In genomic region chr15:39159833-39160232, GRCh38 we compare ENCODE assay signal across 13 cellular contexts.
DNase-seq lines count a peak whose midpoint lies in the region; ATAC-seq and TF ChIP-seq lines count a peak whose summit lies in the region.
"Had no signal": no experiment of that assay in that cellular context is flagged by ENCODE, and none has a peak within 500 bp of the region (broad histone marks: within the 10 kb centered on the region; RNA-seq: fewer than 3 reads in every experiment).

No MANE protein-coding gene starts in this region.

- no peak for TF ChIP-seq RAD21 in IMR-90 (IDR thresholded peaks at IDR 0.05; ENCODE audit: low read length)

- H2BK5ac ChIP-seq in IMR-90 (ENCODE audit: low read depth, low read length, poor library complexity, severe bottlenecking), result no peak overlapping the region

- H3K4ac ChIP-seq in IMR-90 (ENCODE audit: low read depth, low read length), result peak overlapping the region; percentile 4; the same call in 1 of the 2 replicates

- no peak for TF ChIP-seq POLR2A in IMR-90 (IDR thresholded peaks at IDR 0.05; ENCODE audit: low read depth, low read length)

- H2BK15ac ChIP-seq in IMR-90 (ENCODE audit: low read depth, low read length), result no peak overlapping the region

- ATAC-seq in IMR-90 (ENCODE audit: low read depth), result no peak

- no peak overlapping the region for H4K91ac ChIP-seq in IMR-90 (ENCODE audit: insufficient read depth, low read depth, low read length)

- H4K8ac ChIP-seq in IMR-90 (ENCODE audit: low read depth in 2 of 2, low read length in 2 of 2), result no peak overlapping the region; a peak in 1 of 4 replicates

- no peak for DNase-seq in IMR-90
- peak; percentile 42 for DNase-seq in amniotic epithelial cell (ENCODE audit: low read depth)
- DNase-seq in osteoblast (ENCODE audit: insufficient read length, low spot score, missing footprints), result no peak
- DNase-seq in NCI-H2196 treated with DMSO at 0.1 percent for 48 hours (lab: John Stamatoyannopoulos, UW; ENCODE audit: unreplicated experiment), result no peak
- DNase-seq in OCI-M1 (lab: John Stamatoyannopoulos, UW), result no peak
- no peak for DNase-seq in activated naive CD4-positive, alpha-beta T cell (lab: John Stamatoyannopoulos, UW)
- DNase-seq: ACHN; BE2C; C1 segment of cervical spinal cord; Caco-2; CD4-positive, alpha-beta T cell; GOT3; H9 had no signal

- H3K4me2 ChIP-seq in IMR-90 (ENCODE audit: low read depth, low read length) (no peak overlapping the region), osteoblast (ENCODE audit: insufficient read depth, low read length) (no peak overlapping the region)

- no peak overlapping the region for H2AFZ ChIP-seq in IMR-90 (replicated peaks; ENCODE audit: low read length, poor library complexity)
- peak overlapping the region; percentile 43 for H2AFZ ChIP-seq in osteoblast (ENCODE audit: low read length)

- intact Hi-C loops in IMR-90 (cut with micrococcal nuclease), result no loop called here

- no peak overlapping the region for H3K14ac ChIP-seq in IMR-90 (replicated peaks; ENCODE audit: low read depth, low read length)

- POLR2A ChIA-PET in IMR-90 (lab: Charles Lee; ENCODE audit: unreplicated experiment), result no interaction called here

- no peak overlapping the region for H3K9ac ChIP-seq in IMR-90 (ENCODE audit: low read depth, low read length)

- H3K4me3 ChIP-seq in IMR-90 (ENCODE audit: insufficient read depth, low read depth, low read length) (no peak overlapping the region), osteoblast (ENCODE audit: insufficient read depth, low read length) (no peak overlapping the region)

- no peak overlapping the region for H3K56ac ChIP-seq in IMR-90 (ENCODE audit: extremely low read depth, insufficient read depth, low read length)

- H2AK9ac ChIP-seq in IMR-90 (replicated peaks; ENCODE audit: low read depth, low read length, poor library complexity), result no peak overlapping the region

- CTCF ChIA-PET in IMR-90 (lab: Yijun Ruan, JAX), result no interaction called here

- dilution Hi-C loops in IMR-90 (cut with HindIII; ENCODE audit: low sequenced_read_pairs, unreplicated experiment), result no loop called here

- no peaks in the 10 kb centered on the region for H3K9me3 ChIP-seq in IMR-90 (ENCODE audit: control insufficient read depth, insufficient read depth, low read length)
- no peaks in the 10 kb centered on the region for H3K9me3 ChIP-seq in osteoblast (ENCODE audit: low read depth, low read length)
- H3K9me3 ChIP-seq: BE2C, Caco-2 had no signal

- H3K79me1 ChIP-seq in IMR-90 (ENCODE audit: low read depth in 1 of 2, low read length in 2 of 2), result no peaks in the 10 kb centered on the region

- peak overlapping the region; percentile 7; the same call in 1 of the 2 replicates for H3K23ac ChIP-seq in IMR-90 (ENCODE audit: low read depth, low read length)

- 0 out of 2 replicates have a peak overlapping the region, but pooled peaks have one; percentile 27 for H2AK5ac ChIP-seq in IMR-90 (ENCODE audit: low read depth, low read length)

- no peaks in the 10 kb centered on the region for H3K9me1 ChIP-seq in IMR-90 (ENCODE audit: insufficient read depth, low read length)

- no peaks in the 10 kb centered on the region for H4K20me1 ChIP-seq in IMR-90 (ENCODE audit: insufficient read depth, low read length)
- no peaks in the 10 kb centered on the region for H4K20me1 ChIP-seq in osteoblast (ENCODE audit: insufficient read depth, low read length)

- no peaks in the 10 kb centered on the region for H3K36me3 ChIP-seq in IMR-90 (ENCODE audit: control insufficient read depth, insufficient read depth, low read length)
- no peaks in the 10 kb centered on the region for H3K36me3 ChIP-seq in osteoblast (ENCODE audit: insufficient read depth, low read length)
- H3K36me3 ChIP-seq: BE2C had no signal

- H3K27me3 ChIP-seq in IMR-90 (ENCODE audit: control insufficient read depth, insufficient read depth, low read length) (no peaks in the 10 kb centered on the region), osteoblast (ENCODE audit: insufficient read depth, low read length) (no peaks in the 10 kb centered on the region)
- H3K27me3 ChIP-seq: BE2C had no signal

- no peak overlapping the region for H4K5ac ChIP-seq in IMR-90 (ENCODE audit: low read depth, low read length)

- in situ Hi-C loops in IMR-90 (cut with MboI; ENCODE audit: low sequenced_read_pairs), result loop anchor here (25.0 kb wide), 1 partner anchor 602 kb away; no protein-coding TSS in a partner anchor

- no peak overlapping the region for H3K18ac ChIP-seq in IMR-90 (ENCODE audit: low read depth, low read length)

- TF ChIP-seq CTCF in IMR-90 (conservative IDR thresholded peaks at IDR 0.05; ENCODE audit: low read depth, low read length), result no peak
- TF ChIP-seq CTCF in osteoblast (IDR thresholded peaks at IDR 0.05; ENCODE audit: extremely low read depth, low read depth, low read length), result no peak

- H2BK120ac ChIP-seq in IMR-90 (ENCODE audit: low read depth, low read length), result peak overlapping the region; percentile 68

- no peak overlapping the region for H3K27ac ChIP-seq in IMR-90 (ENCODE audit: insufficient read depth, low read length)
- no peak overlapping the region for H3K27ac ChIP-seq in osteoblast (ENCODE audit: low read depth, low read length)

- H3K4me1 ChIP-seq in IMR-90 (ENCODE audit: control insufficient read depth, insufficient read depth, low read length), result peaks cover 5% of the 10 kb centered on the region; the same call in 1 of the 2 replicates
- H3K4me1 ChIP-seq in osteoblast (ENCODE audit: insufficient read depth, low read length), result peaks cover 25% of the 10 kb centered on the region
- H3K4me1 ChIP-seq: BE2C had no signal

- no peaks in the 10 kb centered on the region for H3K79me2 ChIP-seq in osteoblast (ENCODE audit: insufficient read depth, low read length)

- H2BK20ac ChIP-seq in IMR-90 (ENCODE audit: low read depth, low read length), result peak overlapping the region; percentile 16; the same call in 1 of the 2 replicates

- BruUV-seq in IMR-90 (replicated peaks; lab: Mats Ljungman, UMichigan), result no TSS peak

TF ChIP-seq in IMR-90, 13 proteins besides CTCF, POLR2A, EP300 and RAD21:
- no peak for TF ChIP-seq BHLHE40 (IDR thresholded peaks at IDR 0.05; ENCODE audit: low read depth, low read length)
- TF ChIP-seq USF2 (IDR thresholded peaks at IDR 0.05; ENCODE audit: low read depth, low read length), result no peak
- no peak for TF ChIP-seq FOS (IDR thresholded peaks at IDR 0.05; ENCODE audit: low read depth, low read length)
- TF ChIP-seq NFE2L2 (IDR thresholded peaks at IDR 0.05; ENCODE audit: low read depth, low read length), result no peak
- TF ChIP-seq MXI1 (IDR thresholded peaks at IDR 0.05; ENCODE audit: borderline replicate concordance, low read depth, low read length), result no peak
- TF ChIP-seq ELK1 (IDR thresholded peaks at IDR 0.05; ENCODE audit: borderline replicate concordance, low read depth, low read length), result no peak
- no peak for TF ChIP-seq RFX5 (IDR thresholded peaks at IDR 0.05; ENCODE audit: low read depth, low read length)
- TF ChIP-seq CEBPB (IDR thresholded peaks at IDR 0.05; ENCODE audit: low read depth, low read length), result no peak
- TF ChIP-seq CHD1 (IDR thresholded peaks at IDR 0.05; ENCODE audit: low read depth, low read length), result no peak
